ENCODE assay signal across 1 cellular context in the genomic region with DNA sequence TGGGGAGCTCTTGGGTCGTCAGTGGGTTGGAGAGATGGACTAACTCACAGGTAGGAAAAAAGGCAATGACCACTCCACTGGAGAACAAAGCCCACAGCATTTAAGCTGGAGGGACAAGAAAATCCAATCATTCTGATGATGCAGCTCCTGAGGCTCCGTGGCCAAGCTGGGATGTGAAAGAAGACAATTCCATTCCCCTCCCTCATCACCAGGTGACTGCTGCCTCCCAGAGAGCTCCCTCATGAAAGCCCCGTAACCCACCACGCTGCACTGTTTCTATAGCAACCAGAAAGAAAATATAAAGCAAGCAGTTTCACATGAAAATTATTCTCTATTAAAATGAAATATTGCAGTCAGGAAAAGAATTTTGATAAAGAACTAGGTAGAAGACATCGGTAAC.
TF ChIP-seq lines count a peak whose summit lies in the region.

No MANE protein-coding gene starts in this region.

TF ChIP-seq in HepG2, 621 proteins besides CTCF, POLR2A, EP300 and RAD21:
- TF ChIP-seq, protein P1, sequence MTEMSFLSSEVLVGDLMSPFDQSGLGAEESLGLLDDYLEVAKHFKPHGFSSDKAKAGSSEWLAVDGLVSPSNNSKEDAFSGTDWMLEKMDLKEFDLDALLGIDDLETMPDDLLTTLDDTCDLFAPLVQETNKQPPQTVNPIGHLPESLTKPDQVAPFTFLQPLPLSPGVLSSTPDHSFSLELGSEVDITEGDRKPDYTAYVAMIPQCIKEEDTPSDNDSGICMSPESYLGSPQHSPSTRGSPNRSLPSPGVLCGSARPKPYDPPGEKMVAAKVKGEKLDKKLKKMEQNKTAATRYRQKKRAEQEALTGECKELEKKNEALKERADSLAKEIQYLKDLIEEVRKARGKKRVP (CRISPR knock-in tag; IDR thresholded peaks at IDR 0.05) = 0 out of 4 replicates have a peak, but pooled peaks of 1 of the 2 experiments have one; percentile 16
- TF ChIP-seq CCAR2 (optimal IDR thresholded peaks at IDR 0.05; ENCODE audit: low read depth, low read length) = no peak
- no peak for TF ChIP-seq ZNF790 (CRISPR knock-in tag; IDR thresholded peaks at IDR 0.05; ENCODE audit: borderline replicate concordance)
- TF ChIP-seq SRY (CRISPR knock-in tag; IDR thresholded peaks at IDR 0.05) = no peak
- TF ChIP-seq ZBTB3 (CRISPR knock-in tag; IDR thresholded peaks at IDR 0.05; ENCODE audit: borderline replicate concordance, low read depth) = no peak
- TF ChIP-seq, protein P2, sequence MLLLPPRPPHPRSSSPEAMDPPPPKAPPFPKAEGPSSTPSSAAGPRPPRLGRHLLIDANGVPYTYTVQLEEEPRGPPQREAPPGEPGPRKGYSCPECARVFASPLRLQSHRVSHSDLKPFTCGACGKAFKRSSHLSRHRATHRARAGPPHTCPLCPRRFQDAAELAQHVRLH (CRISPR knock-in tag; IDR thresholded peaks at IDR 0.05; ENCODE audit: borderline replicate concordance, low read depth) = no peak
- no peak for TF ChIP-seq ZC3H13 (CRISPR knock-in tag; IDR thresholded peaks at IDR 0.05)
- no peak for TF ChIP-seq DPF2 (CRISPR knock-in tag; IDR thresholded peaks at IDR 0.05; ENCODE audit: borderline replicate concordance, low read depth)
- TF ChIP-seq NRL (CRISPR knock-in tag; IDR thresholded peaks at IDR 0.05; ENCODE audit: borderline replicate concordance) = no peak
- TF ChIP-seq RFX1 (IDR thresholded peaks at IDR 0.05) = 0 out of 2 replicates have a peak, but pooled peaks have one; percentile 15
TF ChIP-seq in HepG2: peak in this region for 2.
